In genomic region chr13:99086869-99087129, GRCh38 we compare ENCODE assay signal across 9 cellular contexts.
A peak's percentile ranks its signal among the peaks of the same experiment; 100 is the strongest.
DNase-seq lines count a peak whose midpoint lies in the region; ATAC-seq, FAIRE-seq and TF ChIP-seq lines count a peak whose summit lies in the region.
"Had no signal": no experiment of that assay in that cellular context is flagged by ENCODE, and none has a peak within 500 bp of the region (broad histone marks: within the 10 kb centered on the region; RNA-seq: fewer than 3 reads in every experiment).

No MANE protein-coding gene starts in this region.

- H2AFZ ChIP-seq in PC-3 (ENCODE audit: low read length) (peak overlapping the region; percentile 87), astrocyte (ENCODE audit: low read depth, low read length) (peak overlapping the region; percentile 89)

- H3K27ac ChIP-seq in PC-3 (ENCODE audit: low read length) (peak overlapping the region; percentile 8; the same call in 1 of the 2 replicates), astrocyte (ENCODE audit: low read depth, low read length) (peak overlapping the region; percentile 40)

- H3K27me3 ChIP-seq in PC-3 (ENCODE audit: low read length): no peaks in the 10 kb centered on the region
- peaks cover 2% of the 10 kb centered on the region for H3K27me3 ChIP-seq in astrocyte (ENCODE audit: insufficient read depth, low read length)

- H3K4me3 ChIP-seq in PC-3 (ENCODE audit: low read length): peak overlapping the region; percentile 87
- H3K4me3 ChIP-seq in astrocyte (ENCODE audit: insufficient read depth, low read depth, low read length): peak overlapping the region; percentile 71

- H3K27me3 Mint-ChIP-seq in astrocyte (ENCODE audit: low read depth, unreplicated experiment): peaks cover 4% of the 10 kb centered on the region

- H3K9me3 Mint-ChIP-seq in astrocyte (ENCODE audit: unreplicated experiment): no peaks in the 10 kb centered on the region

- DNase-seq in PC-3: no peak
- DNase-seq in astrocyte (ENCODE audit: low read depth): peak; percentile 18
- DNase-seq in left colon: peak; percentile 34 to 63
- DNase-seq in stimulated activated CD8-positive, alpha-beta memory T cell treated with anti-CD3 and anti-CD28 coated beads, Interleukin-4, amount 100 ng/mL, for 24 hours (ENCODE audit: low read depth): peak; percentile 22
- no peak for DNase-seq in SK-N-DZ (ENCODE audit: low spot score)

- CTCF ChIA-PET in PC-3 (lab: Charles Lee): interaction anchor here (0.6 kb wide), 1 partner anchor 179 kb away, joined by 3 read pairs; no protein-coding TSS in a partner anchor

- no peaks in the 10 kb centered on the region for H3K9me2 ChIP-seq in PC-3 (replicated peaks; ENCODE audit: low read length)

- no peak for TF ChIP-seq CTCF in PC-3 (conservative IDR thresholded peaks at IDR 0.05; ENCODE audit: low read depth, low read length)
- no peak for TF ChIP-seq CTCF in astrocyte (IDR thresholded peaks at IDR 0.05; ENCODE audit: insufficient read depth, low read depth, low read length)

- H3K36me3 Mint-ChIP-seq in astrocyte (ENCODE audit: low read depth, unreplicated experiment): no peaks in the 10 kb centered on the region

- H4K20me1 ChIP-seq in PC-3 (ENCODE audit: low read length): 0 out of 2 replicates have a peak, but pooled peaks cover 4% of the 10 kb centered on the region
- H4K20me1 ChIP-seq in astrocyte (ENCODE audit: insufficient read depth, low read length): peaks cover 11% of the 10 kb centered on the region

- peaks cover 2% of the 10 kb centered on the region for H3K4me1 Mint-ChIP-seq in astrocyte (ENCODE audit: low read depth, unreplicated experiment)

- H3K4me2 ChIP-seq in PC-3 (ENCODE audit: low read length) (peak overlapping the region; percentile 82), astrocyte (ENCODE audit: low read length) (peak overlapping the region; percentile 92)

- intact Hi-C loops in PC-3 (cut with micrococcal nuclease): loop anchor here (1.0 to 10.0 kb wide), 2 partner anchors 19 to 1652 kb away; partner anchors contain the start of gene RAP2A
- intact Hi-C loops in left colon (cut with DNase I, micrococcal nuclease): no loop called here

- ATAC-seq in GM18498 (IDR thresholded peaks at IDR 0.05; ENCODE audit: unreplicated experiment): peak; percentile 27
- peak; percentile 11 for ATAC-seq in HG02610 (IDR thresholded peaks at IDR 0.05; ENCODE audit: unreplicated experiment)
- ATAC-seq in PC-3: peak; percentile 20
- peak; percentile 30 for ATAC-seq in left colon
- ATAC-seq in esophagus mucosa: no peak

- H3K27ac Mint-ChIP-seq in astrocyte (ENCODE audit: unreplicated experiment): no peak overlapping the region

- H3K9me3 ChIP-seq in PC-3 (ENCODE audit: low read length): no peaks in the 10 kb centered on the region
- H3K9me3 ChIP-seq in astrocyte (ENCODE audit: insufficient read depth, low read depth, low read length): no peaks in the 10 kb centered on the region

- H3F3A ChIP-seq in PC-3 (ENCODE audit: low read length, unreplicated experiment): no peaks in the 10 kb centered on the region

- H3K36me3 ChIP-seq in PC-3 (ENCODE audit: low read depth, low read length) (no peaks in the 10 kb centered on the region), astrocyte (ENCODE audit: insufficient read depth, low read length) (no peaks in the 10 kb centered on the region)

- FAIRE-seq in astrocyte (lab: Jason Lieb, UNC): no peak
- FAIRE-seq: TTC549 had no signal

- H3K9ac ChIP-seq in PC-3 (ENCODE audit: low read length): peak overlapping the region; percentile 71
- H3K9ac ChIP-seq in astrocyte (ENCODE audit: low read length): peak overlapping the region; percentile 74

- H3K79me2 ChIP-seq in PC-3 (ENCODE audit: low read length): peaks cover 40% of the 10 kb centered on the region
- H3K79me2 ChIP-seq in astrocyte (ENCODE audit: insufficient read depth, low read length): no peaks in the 10 kb centered on the region

- POLR2A ChIA-PET in PC-3 (lab: Charles Lee; ENCODE audit: unreplicated experiment): no interaction called here

- H3K4me1 ChIP-seq in PC-3 (ENCODE audit: insufficient read depth, low read length) (peaks cover 6% of the 10 kb centered on the region), astrocyte (ENCODE audit: insufficient read depth, low read length) (peaks cover 10% of the 10 kb centered on the region)

- H3K4me3 Mint-ChIP-seq in astrocyte (ENCODE audit: unreplicated experiment): no peak overlapping the region

- no TSS peak for BruUV-seq in PC-3 (replicated peaks; lab: Mats Ljungman, UMichigan)

Comparison
In these comparisons a context has a peak if more than half of its experiments do, and no peak if none do; other contexts are left out.
1. DNase-seq: peak in astrocyte (single experiment), left colon (2 of 2) and stimulated activated CD8-positive, alpha-beta memory T cell treated with anti-CD3 and anti-CD28 coated beads, Interleukin-4, amount 100 ng/mL, for 24 hours (single experiment); none in PC-3 (single experiment) and SK-N-DZ (single experiment).